ENCODE assay signal across 8 cellular contexts in the genomic region with DNA sequence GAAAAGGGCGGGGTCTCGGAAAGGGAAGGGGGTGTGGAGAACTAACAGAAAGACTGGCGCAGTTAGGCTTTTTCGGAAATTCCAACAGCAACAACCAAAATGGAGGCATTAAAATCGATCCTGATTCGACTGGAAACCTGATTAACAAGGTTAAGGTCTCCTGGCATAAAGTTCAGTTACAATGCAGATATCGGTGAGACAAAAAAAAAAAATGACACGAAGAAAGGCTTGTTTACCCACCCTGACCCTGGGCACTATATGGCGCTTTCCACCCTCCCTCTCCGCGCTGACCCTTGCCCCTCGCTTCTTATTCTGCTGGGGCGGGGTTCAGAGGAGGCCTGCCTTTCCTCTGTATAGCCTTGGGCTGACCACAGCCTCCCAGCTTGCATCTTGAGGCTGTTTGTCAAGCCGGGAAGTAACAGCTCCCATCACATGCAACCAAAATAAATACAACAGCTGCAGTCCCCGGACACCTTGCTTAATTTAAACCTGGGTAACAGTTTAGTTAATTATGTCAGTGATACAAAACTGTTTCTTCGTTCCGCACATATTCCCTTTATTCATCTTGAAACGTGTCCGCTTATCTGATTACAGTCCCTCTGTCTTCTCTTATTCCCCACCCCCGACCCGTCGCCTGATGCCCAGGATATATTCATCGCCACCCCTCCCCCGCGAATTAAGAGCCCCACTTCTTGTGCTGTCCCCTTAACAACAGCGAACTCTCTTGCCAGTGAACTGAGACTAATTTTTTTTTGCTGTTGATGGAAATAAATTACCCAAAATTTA.
DNase-seq lines count a peak whose midpoint lies in the region; ATAC-seq lines count a peak whose summit lies in the region.

No MANE protein-coding gene starts in this region.

- H3K36me3 Mint-ChIP-seq in stimulated activated naive B cell treated with anti-CD40 and anti-IgM and Interleukin-4, amounts not matched to agents 10 μg/mL and 1 μg/mL and 100 μg/mL, for 72 hours, result peaks cover 13 to 17% of the 10 kb centered on the region in 2 donors

- H3K27ac Mint-ChIP-seq in stimulated activated naive B cell treated with anti-CD40 and anti-IgM and Interleukin-4, amounts not matched to agents 10 μg/mL and 1 μg/mL and 100 μg/mL, for 72 hours, result peak overlapping the region; percentile 99

- peaks cover 8 to 9% of the 10 kb centered on the region in 2 donors for H3K9me3 Mint-ChIP-seq in stimulated activated naive B cell treated with anti-CD40 and anti-IgM and Interleukin-4, amounts not matched to agents 10 μg/mL and 1 μg/mL and 100 μg/mL, for 72 hours

- H3K27ac ChIP-seq in epithelial cell of prostate, result peak overlapping the region; percentile 96

- peak overlapping the region; percentile 94 to 99 for H3K4me3 Mint-ChIP-seq in stimulated activated naive B cell treated with anti-CD40 and anti-IgM and Interleukin-4, amounts not matched to agents 10 μg/mL and 1 μg/mL and 100 μg/mL, for 72 hours

- DNase-seq in NCI-H524 (lab: John Stamatoyannopoulos, UW), result peak; percentile 36 to 66
- no peak for DNase-seq in NCI-H524 treated with DMSO at 0.1 percent for 48 hours (lab: John Stamatoyannopoulos, UW)
- peak; percentile 30 for DNase-seq in NCI-H82 treated with DMSO at 0.1 percent for 48 hours (lab: John Stamatoyannopoulos, UW; ENCODE audit: unreplicated experiment)
- peak; percentile 66 for DNase-seq in activated CD8-positive, alpha-beta memory T cell treated with anti-CD3 and anti-CD28 coated beads, Interleukin-2, amount 50 U/mL, for 48 hours
- DNase-seq in epithelial cell of prostate (ENCODE audit: low read depth, low spot score), result no peak
- peak; percentile 67 for DNase-seq in midbrain (lab: John Stamatoyannopoulos, UW)
- DNase-seq in stimulated activated naive B cell treated with anti-CD40 and anti-IgM and Interleukin-4, amounts not matched to agents 10 μg/mL and 1 μg/mL and 100 μg/mL, for 72 hours, result no peak

- H3K4me1 Mint-ChIP-seq in stimulated activated naive B cell treated with anti-CD40 and anti-IgM and Interleukin-4, amounts not matched to agents 10 μg/mL and 1 μg/mL and 100 μg/mL, for 72 hours, result peaks cover 13 to 27% of the 10 kb centered on the region in 2 donors

- ATAC-seq in HG02981 (IDR thresholded peaks at IDR 0.05; ENCODE audit: unreplicated experiment), result peak; percentile 9
- ATAC-seq in stimulated activated naive B cell treated with anti-CD40 and anti-IgM and Interleukin-4, amounts not matched to agents 10 μg/mL and 1 μg/mL and 100 μg/mL, for 72 hours (replicated peaks), result peak; percentile 19 to 23

- no peaks in the 10 kb centered on the region for H3K27me3 Mint-ChIP-seq in stimulated activated naive B cell treated with anti-CD40 and anti-IgM and Interleukin-4, amounts not matched to agents 10 μg/mL and 1 μg/mL and 100 μg/mL, for 72 hours

Comparison
In these comparisons a context has a peak if more than half of its experiments do, and no peak if none do; other contexts are left out.
1. DNase-seq: peak in NCI-H524 (2 of 2), NCI-H82 treated with DMSO at 0.1 percent for 48 hours (single experiment), activated CD8-positive, alpha-beta memory T cell treated with anti-CD3 and anti-CD28 coated beads, Interleukin-2, amount 50 U/mL, for 48 hours (single experiment) and midbrain (single experiment); none in NCI-H524 treated with DMSO at 0.1 percent for 48 hours (single experiment), epithelial cell of prostate (single experiment) and stimulated activated naive B cell treated with anti-CD40 and anti-IgM and Interleukin-4, amounts not matched to agents 10 μg/mL and 1 μg/mL and 100 μg/mL, for 72 hours (single experiment).